ENCODE assay signal across 8 cellular contexts in genomic region chr17:44672479-44673093, GRCh38. TPM values are rescaled to one million over a fixed set of nuclear protein-coding genes. Genes with fewer than 3 reads are reported as not detected.
DNase-seq lines count a peak whose midpoint lies in the region; ATAC-seq, FAIRE-seq and TF ChIP-seq lines count a peak whose summit lies in the region.

No MANE protein-coding gene starts in this region.

- peaks cover under 1 to 4% of the 10 kb centered on the region in 2 donors for H3K27me3 Mint-ChIP-seq in effector memory CD8-positive, alpha-beta T cell
- no peaks in the 10 kb centered on the region for H3K27me3 Mint-ChIP-seq in stimulated activated memory B cell treated with anti-CD40 and anti-IgM and Interleukin-4, amounts not matched to agents 10 μg/mL and 1 μg/mL and 100 μg/mL, for 72 hours

- intact Hi-C loops in pancreas (cut with DNase I): no loop called here

- no peak overlapping the region for H3K4me3 Mint-ChIP-seq in effector memory CD8-positive, alpha-beta T cell
- no peak overlapping the region for H3K4me3 Mint-ChIP-seq in stimulated activated memory B cell treated with anti-CD40 and anti-IgM and Interleukin-4, amounts not matched to agents 10 μg/mL and 1 μg/mL and 100 μg/mL, for 72 hours

- H3K27ac ChIP-seq in pancreas: no peak overlapping the region

- peak; percentile 80 for FAIRE-seq in pancreas (lab: Jason Lieb, UNC)

- peak; percentile 32 for TF ChIP-seq CTCF in NB4 (IDR thresholded peaks at IDR 0.05; ENCODE audit: low read depth, low read length)
- TF ChIP-seq CTCF in cardiac fibroblast (IDR thresholded peaks at IDR 0.05; ENCODE audit: low read depth, low read length): peak; percentile 68
- TF ChIP-seq CTCF in pancreas (IDR thresholded peaks at IDR 0.05): peak in 2 of 4 donors; percentile 30 to 33

- TF ChIP-seq POLR2A in NB4 (IDR thresholded peaks at IDR 0.05; ENCODE audit: extremely low read depth, insufficient read length): no peak

- no peaks in the 10 kb centered on the region for H3K9me3 ChIP-seq in pancreas

- H3K4me1 ChIP-seq in pancreas: no peaks in the 10 kb centered on the region

- peaks cover 4% of the 10 kb centered on the region for H3K36me3 Mint-ChIP-seq in effector memory CD8-positive, alpha-beta T cell (ENCODE audit: insufficient read depth)
- no peaks in the 10 kb centered on the region for H3K36me3 Mint-ChIP-seq in stimulated activated memory B cell treated with anti-CD40 and anti-IgM and Interleukin-4, amounts not matched to agents 10 μg/mL and 1 μg/mL and 100 μg/mL, for 72 hours

- no peaks in the 10 kb centered on the region for H3K4me1 Mint-ChIP-seq in effector memory CD8-positive, alpha-beta T cell (ENCODE audit: low read depth in 2 of 2)
- no peaks in the 10 kb centered on the region for H3K4me1 Mint-ChIP-seq in stimulated activated memory B cell treated with anti-CD40 and anti-IgM and Interleukin-4, amounts not matched to agents 10 μg/mL and 1 μg/mL and 100 μg/mL, for 72 hours

- H3K4me3 ChIP-seq in NB4 (ENCODE audit: low read depth, low read length): no peak overlapping the region
- no peak overlapping the region for H3K4me3 ChIP-seq in cardiac fibroblast (replicated peaks in 1 of 2; ENCODE audit: low read depth in 2 of 2, low read length in 2 of 2)
- H3K4me3 ChIP-seq in pancreas: no peak overlapping the region

- no peaks in the 10 kb centered on the region for H3K36me3 ChIP-seq in pancreas

- H3K27ac Mint-ChIP-seq in effector memory CD8-positive, alpha-beta T cell: no peak overlapping the region
- no peak overlapping the region for H3K27ac Mint-ChIP-seq in stimulated activated memory B cell treated with anti-CD40 and anti-IgM and Interleukin-4, amounts not matched to agents 10 μg/mL and 1 μg/mL and 100 μg/mL, for 72 hours

- H3K27me3 ChIP-seq in pancreas: no peaks in the 10 kb centered on the region

- DNase-seq in DMS 273 (lab: John Stamatoyannopoulos, UW; ENCODE audit: unreplicated experiment): peak; percentile 52
- no peak for DNase-seq in DMS 273 treated with DMSO at 0.1 percent for 48 hours (lab: John Stamatoyannopoulos, UW)
- peak; percentile 44 for DNase-seq in NB4 (ENCODE audit: low read depth)
- DNase-seq in cardiac fibroblast (ENCODE audit: low read depth in 2 of 2): peak; percentile 53 to 55
- DNase-seq in pancreas: no peak
- no peak for DNase-seq in effector memory CD8-positive, alpha-beta T cell

- ATAC-seq in pancreas: no peak
- ATAC-seq in effector memory CD8-positive, alpha-beta T cell (replicated peaks): no peak
- no peak for ATAC-seq in GM19452 (IDR thresholded peaks at IDR 0.05; ENCODE audit: unreplicated experiment)
- ATAC-seq in stimulated activated memory B cell treated with anti-CD40 and anti-IgM and Interleukin-4, amounts not matched to agents 10 μg/mL and 1 μg/mL and 100 μg/mL, for 72 hours: no peak

- H3K9me3 Mint-ChIP-seq in effector memory CD8-positive, alpha-beta T cell: no peaks in the 10 kb centered on the region
- no peaks in the 10 kb centered on the region for H3K9me3 Mint-ChIP-seq in stimulated activated memory B cell treated with anti-CD40 and anti-IgM and Interleukin-4, amounts not matched to agents 10 μg/mL and 1 μg/mL and 100 μg/mL, for 72 hours

RNA-seq across cellular contexts. Expression of gene MEIOC, which starts 16.3 kb away (rescaled TPM):
- not detected for total RNA-seq in pancreas
- polyA plus RNA-seq in pancreas: not detected

RNA-seq across cellular contexts. Expression of gene CCDC43, which starts 17.0 kb away (rescaled TPM):
- 1 to 10 TPM; 6.7 to 9.9 (median 9.5) TPM for total RNA-seq in pancreas
- polyA plus RNA-seq in pancreas: 1 to 10 TPM; 6.9 to 8.6 TPM

RNA-seq across cellular contexts. Expression of gene DBF4B, which starts 35.9 kb away (rescaled TPM):
- total RNA-seq in pancreas: 1 to 10 TPM; 1.0 to 5.0 (median 2.3) TPM
- 1 to 10 TPM; 3.3 to 5.5 TPM for polyA plus RNA-seq in pancreas

Comparison
In these comparisons a context has a peak if more than half of its experiments do, and no peak if none do; other contexts are left out.
1. DNase-seq: peak in DMS 273 (single experiment), NB4 (single experiment) and cardiac fibroblast (2 of 2); none in DMS 273 treated with DMSO at 0.1 percent for 48 hours (single experiment), pancreas (0 of 6) and effector memory CD8-positive, alpha-beta T cell (0 of 3).